In the genomic region with DNA sequence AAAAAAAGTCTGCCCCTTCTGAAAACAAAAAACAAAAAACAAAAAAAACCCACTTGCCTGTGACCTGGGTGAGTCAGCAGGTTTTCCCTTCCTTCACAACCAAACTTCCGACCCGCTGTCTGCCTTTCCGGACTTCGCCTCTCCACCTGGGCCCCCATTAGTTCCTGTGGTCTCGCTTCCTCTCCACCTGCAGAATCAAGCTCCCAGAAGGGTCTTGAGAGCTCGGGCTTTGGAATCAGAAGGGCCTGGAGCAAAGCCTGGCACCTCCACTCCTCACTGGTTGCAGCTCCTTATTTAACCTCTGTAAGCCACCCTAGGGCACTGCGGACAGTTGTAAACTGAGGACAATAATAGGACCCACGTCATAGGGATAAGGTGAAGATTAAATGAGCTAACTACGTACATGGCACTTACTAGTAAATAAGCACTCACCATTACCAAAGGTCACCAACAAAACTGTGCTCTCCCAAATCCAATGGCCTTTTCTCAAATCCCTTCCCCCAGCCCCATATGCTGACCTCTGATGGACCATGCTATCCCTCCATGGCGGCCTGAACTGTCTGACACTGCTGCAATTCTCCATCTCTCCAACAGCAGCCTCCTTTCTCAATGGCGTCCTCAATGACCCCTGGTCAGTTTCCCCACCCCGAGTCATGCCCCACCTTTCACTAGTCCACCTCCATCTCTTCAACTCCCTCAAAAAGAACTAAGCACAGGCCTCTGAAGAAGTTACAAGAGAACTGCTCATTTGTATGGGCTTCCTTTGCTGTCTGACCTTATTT, we compare ENCODE assay signal across 9 cellular contexts.
A peak's percentile ranks its signal among the peaks of the same experiment; 100 is the strongest.
DNase-seq lines count a peak whose midpoint lies in the region; ATAC-seq, FAIRE-seq and TF ChIP-seq lines count a peak whose summit lies in the region.
"Had no signal": no experiment of that assay in that cellular context is flagged by ENCODE, and none has a peak within 500 bp of the region (broad histone marks: within the 10 kb centered on the region; RNA-seq: fewer than 3 reads in every experiment).

No MANE protein-coding gene starts in this region.

- no peak for FAIRE-seq in GM12878 (lab: Jason Lieb, UNC)

- no peak for TF ChIP-seq POLR2A in GM12878 (IDR thresholded peaks at IDR 0.05; ENCODE audit: low read depth, low read length)

- CTCF ChIA-PET in GM12878 (lab: Yijun Ruan, JAX): interaction anchor here (0.6 to 1.6 kb wide), 2 partner anchors 11 to 28 kb away, joined by 3 to 4 read pairs; no protein-coding TSS in a partner anchor

- intact Hi-C loops in Right ventricle myocardium inferior (cut with DNase I): loop anchor here (5.0 kb wide), 2 partner anchors 62 to 127 kb away; a partner anchor contains a TSS
- intact Hi-C loops in left cardiac atrium (cut with DNase I): no loop called here
- intact Hi-C loops in GM12878 (cut with micrococcal nuclease; ENCODE audit: unreplicated experiment): no loop called here

- in situ Hi-C loops in GM12878 (cut with MboI): no loop called here

- WGBS in GM12878 (ENCODE audit: insufficient coverage, insufficient replicate concordance, low lambda C conversion rate, missing lambda C conversion rate): 30% methylated on average over 12 of the region's 12 CpGs

- H3K4me3 ChIP-seq in OCI-LY1 (ENCODE audit: low read depth, low read length, poor library complexity, severe bottlenecking): no peak overlapping the region
- no peak overlapping the region for H3K4me3 ChIP-seq in GM12878
- H3K4me3 ChIP-seq: uterus had no signal

- no TSS peak for BruUV-seq in GM12878 (replicated peaks; lab: Mats Ljungman, UMichigan)

- H3F3A ChIP-seq in OCI-LY1 (ENCODE audit: insufficient read depth, low read length): no peaks in the 10 kb centered on the region

- H3K79me2 ChIP-seq in OCI-LY1 (ENCODE audit: insufficient read depth, low read length): no peaks in the 10 kb centered on the region
- peaks cover 1% of the 10 kb centered on the region; the same call in 1 of the 2 replicates for H3K79me2 ChIP-seq in GM12878 (ENCODE audit: control insufficient read depth, insufficient read depth, low read length)

- DNase-seq in Right ventricle myocardium inferior (ENCODE audit: missing footprints): no peak
- no peak for DNase-seq in left cardiac atrium
- no peak for DNase-seq in GM12878 (ENCODE audit: low read depth, low spot score)
- peak in 1 of 2 donors; percentile 20 for DNase-seq in stimulated activated naive CD8-positive, alpha-beta T cell treated with anti-CD3 and anti-CD28 coated beads, Interleukin-15, amount 100 ng/mL, for 72 hours
- no peak for DNase-seq in DMS114 treated with DMSO at 0.1 percent for 48 hours (lab: John Stamatoyannopoulos, UW; ENCODE audit: unreplicated experiment)
- DNase-seq in islet precursor cell: no peak
- DNase-seq in omental fat pad (ENCODE audit: low spot score): no peak
- DNase-seq: uterus had no signal

- TF ChIP-seq CTCF in OCI-LY1 (IDR thresholded peaks at IDR 0.05; ENCODE audit: low read length): no peak
- no peak for TF ChIP-seq CTCF in GM12878 (IDR thresholded peaks at IDR 0.05 in 2 of 3, conservative IDR thresholded peaks at IDR 0.05 in 1 of 3; ENCODE audit: control insufficient read depth in 2 of 3, extremely low read depth in 1 of 3, insufficient read depth in 1 of 3, low read depth in 3 of 3, low read length in 3 of 3)
- TF ChIP-seq CTCF in omental fat pad (IDR thresholded peaks at IDR 0.05): no peak

- no peaks in the 10 kb centered on the region for H3K27me3 Mint-ChIP-seq in stimulated activated naive CD8-positive, alpha-beta T cell treated with anti-CD3 and anti-CD28 coated beads, Interleukin-15, amount 100 ng/mL, for 72 hours

- H3K4me1 Mint-ChIP-seq in stimulated activated naive CD8-positive, alpha-beta T cell treated with anti-CD3 and anti-CD28 coated beads, Interleukin-15, amount 100 ng/mL, for 72 hours: peaks cover 78% of the 10 kb centered on the region

- TF ChIP-seq EP300 in GM12878 (IDR thresholded peaks at IDR 0.05; ENCODE audit: borderline replicate concordance in 1 of 2, control insufficient read depth in 1 of 2, low read depth in 2 of 2, low read length in 2 of 2): no peak; a peak in 1 of 4 replicates

- no peaks in the 10 kb centered on the region for H4K20me1 ChIP-seq in OCI-LY1 (ENCODE audit: insufficient read depth, low read length)
- no peaks in the 10 kb centered on the region for H4K20me1 ChIP-seq in GM12878 (ENCODE audit: control insufficient read depth, insufficient read depth)

- H3K4me1 ChIP-seq in OCI-LY1 (ENCODE audit: insufficient read depth, low read length, severe bottlenecking): peaks cover 57% of the 10 kb centered on the region
- H3K4me1 ChIP-seq in GM12878 (ENCODE audit: control insufficient read depth, insufficient read depth, low read length): peaks cover 20% of the 10 kb centered on the region

- H3K27ac Mint-ChIP-seq in stimulated activated naive CD8-positive, alpha-beta T cell treated with anti-CD3 and anti-CD28 coated beads, Interleukin-15, amount 100 ng/mL, for 72 hours: peak overlapping the region; percentile 65 to 67

- H3K4me3 Mint-ChIP-seq in stimulated activated naive CD8-positive, alpha-beta T cell treated with anti-CD3 and anti-CD28 coated beads, Interleukin-15, amount 100 ng/mL, for 72 hours: peak overlapping the region; percentile 75 to 76

- SMC1A ChIA-PET in GM12878 (lab: Charles Lee; ENCODE audit: uncharacterized antibody, unreplicated experiment): interaction anchor here (0.7 to 2.2 kb wide), 7 partner anchors 18 to 104 kb away, joined by 3 to 6 read pairs (median 4); no protein-coding TSS in a partner anchor

- H3K9me2 ChIP-seq in OCI-LY1 (ENCODE audit: low read depth, low read length): no peaks in the 10 kb centered on the region

- H3K27ac ChIP-seq in OCI-LY1 (ENCODE audit: low read depth, low read length, poor library complexity, severe bottlenecking): peak overlapping the region; percentile 88
- peak overlapping the region; percentile 65 for H3K27ac ChIP-seq in GM12878 (ENCODE audit: control insufficient read depth, insufficient read depth)
- H3K27ac ChIP-seq: uterus had no signal

- no peaks in the 10 kb centered on the region for H3K9me3 Mint-ChIP-seq in stimulated activated naive CD8-positive, alpha-beta T cell treated with anti-CD3 and anti-CD28 coated beads, Interleukin-15, amount 100 ng/mL, for 72 hours

- H3K27me3 ChIP-seq in OCI-LY1 (ENCODE audit: insufficient read depth, low read length): no peaks in the 10 kb centered on the region
- no peaks in the 10 kb centered on the region for H3K27me3 ChIP-seq in GM12878 (replicated peaks in 1 of 2; ENCODE audit: control insufficient read depth in 2 of 2, insufficient read depth in 2 of 2, low read length in 1 of 2)
- H3K27me3 ChIP-seq: uterus had no signal

- H3K9ac ChIP-seq in OCI-LY1 (ENCODE audit: low read length) (no peak overlapping the region), GM12878 (ENCODE audit: control insufficient read depth, insufficient read depth, low read length) (no peak overlapping the region)

- RAD21 ChIA-PET in GM12878 (lab: Charles Lee; ENCODE audit: unreplicated experiment): no interaction called here

- H3K36me3 ChIP-seq in OCI-LY1 (ENCODE audit: insufficient read depth, low read length) (peaks cover 36% of the 10 kb centered on the region; the same call in 1 of the 2 replicates), GM12878 (ENCODE audit: control insufficient read depth in 2 of 2, insufficient read depth in 2 of 2, low read length in 1 of 2) (peaks cover 11 to 34% of the 10 kb centered on the region in 2 experiments)
- H3K36me3 ChIP-seq: uterus had no signal

- TF ChIP-seq RAD21 in GM12878 (IDR thresholded peaks at IDR 0.05; ENCODE audit: insufficient read depth, low read depth, low read length): no peak

- peak overlapping the region; percentile 4; the same call in 1 of the 2 replicates for H3K4me2 ChIP-seq in OCI-LY1 (ENCODE audit: low read length)
- peak overlapping the region; percentile 40 for H3K4me2 ChIP-seq in GM12878 (ENCODE audit: control insufficient read depth, insufficient read depth)

- POLR2A ChIA-PET in GM12878 (lab: Charles Lee): interaction anchor here (0.7 kb wide), 1 partner anchor 685 kb away, joined by 3 read pairs; no protein-coding TSS in a partner anchor

- no peaks in the 10 kb centered on the region for H3K9me3 ChIP-seq in OCI-LY1 (ENCODE audit: low read length)
- no peaks in the 10 kb centered on the region for H3K9me3 ChIP-seq in GM12878 (replicated peaks; ENCODE audit: control insufficient read depth, insufficient read depth, low read length)
- H3K9me3 ChIP-seq: uterus had no signal

- peak; percentile 16 for ATAC-seq in Right ventricle myocardium inferior
- no peak for ATAC-seq in left cardiac atrium
- peak; percentile 53 for ATAC-seq in GM12878
- ATAC-seq in stimulated activated naive CD8-positive, alpha-beta T cell treated with anti-CD3 and anti-CD28 coated beads, Interleukin-15, amount 100 ng/mL, for 72 hours: peak; percentile 52
- no peak for ATAC-seq in omental fat pad (ENCODE audit: low FRiP score)

- H2AFZ ChIP-seq in OCI-LY1 (ENCODE audit: low read length) (no peak overlapping the region), GM12878 (ENCODE audit: control insufficient read depth, low read depth, low read length) (no peak overlapping the region)

TF ChIP-seq in GM12878, 131 proteins besides CTCF, POLR2A, EP300 and RAD21 (continues in another document):
- TF ChIP-seq RUNX3 (IDR thresholded peaks at IDR 0.05; ENCODE audit: low read length) (peak; percentile 73), IKZF2 (IDR thresholded peaks at IDR 0.05) (no peak), SPI1 (IDR thresholded peaks at IDR 0.05; ENCODE audit: borderline replicate concordance, insufficient read depth, low read depth, low read length) (no peak), TBL1XR1 (IDR thresholded peaks at IDR 0.05; ENCODE audit: low read depth, low read length) (0 out of 2 replicates have a peak, but pooled peaks have one; percentile 26), CHD1 (IDR thresholded peaks at IDR 0.05; ENCODE audit: low read depth, low read length) (no peak), ETV6 (conservative IDR thresholded peaks at IDR 0.05 in 1 of 2, IDR thresholded peaks at IDR 0.05 in 1 of 2; ENCODE audit: borderline replicate concordance in 1 of 2, low read depth in 1 of 2) (peak in 1 of 2 experiments; percentile 95; a peak in 2 of 4 replicates), GABPA (IDR thresholded peaks at IDR 0.05; ENCODE audit: low read depth) (0 out of 2 replicates have a peak, but pooled peaks have one; percentile 22), GATAD2B (conservative IDR thresholded peaks at IDR 0.05; ENCODE audit: low read depth) (no peak), MTA2 (IDR thresholded peaks at IDR 0.05; ENCODE audit: low read depth) (no peak), HDAC6 (IDR thresholded peaks at IDR 0.05; ENCODE audit: unreplicated experiment) (no peak), YY1 (IDR thresholded peaks at IDR 0.05; ENCODE audit: low read depth, low read length) (0 out of 2 replicates have a peak, but pooled peaks have one; percentile 22), ZNF274 (IDR thresholded peaks at IDR 0.05; ENCODE audit: insufficient read depth, insufficient read length) (no peak), EGR1 (IDR thresholded peaks at IDR 0.05; ENCODE audit: borderline replicate concordance in 1 of 2, low read depth in 2 of 2, low read length in 2 of 2) (no peak), EZH2 (IDR thresholded peaks at IDR 0.05; ENCODE audit: borderline replicate concordance, control insufficient read depth, low read depth, low read length) (no peak), NRF1 (conservative IDR thresholded peaks at IDR 0.05; ENCODE audit: low read depth, low read length) (no peak)

Comparison
In these comparisons a context has a peak if more than half of its experiments do, and no peak if none do; other contexts are left out.
1. ATAC-seq: peak in Right ventricle myocardium inferior (single experiment), GM12878 (single experiment) and stimulated activated naive CD8-positive, alpha-beta T cell treated with anti-CD3 and anti-CD28 coated beads, Interleukin-15, amount 100 ng/mL, for 72 hours (single experiment); none in left cardiac atrium (0 of 2) and omental fat pad (single experiment).